15 cellular contexts compared by ENCODE assay signal in the genomic region with DNA sequence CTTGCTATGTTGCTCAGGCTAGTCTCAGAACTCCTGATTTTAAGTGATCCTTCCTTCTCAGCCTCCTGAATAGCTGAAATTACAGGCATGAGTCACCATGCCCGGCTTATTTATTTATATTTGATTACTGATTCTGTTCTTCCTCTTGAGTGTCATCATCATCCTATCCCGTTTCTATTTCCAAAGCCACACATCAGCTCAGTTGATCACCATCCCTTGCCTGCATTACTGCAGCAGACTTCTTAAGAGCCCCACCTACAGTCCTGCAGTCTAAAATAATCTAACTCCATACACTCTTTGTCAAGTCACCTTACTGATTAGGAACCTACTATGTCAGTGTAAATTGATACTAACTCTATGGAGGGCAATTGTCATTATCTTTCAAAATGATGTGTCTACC.
DNase-seq lines count a peak whose midpoint lies in the region; ATAC-seq, FAIRE-seq and TF ChIP-seq lines count a peak whose summit lies in the region.
"Had no signal": no experiment of that assay in that cellular context is flagged by ENCODE, and none has a peak within 500 bp of the region (broad histone marks: within the 10 kb centered on the region; RNA-seq: fewer than 3 reads in every experiment).

No MANE protein-coding gene starts in this region.

- TF ChIP-seq CTCF in tibial artery (IDR thresholded peaks at IDR 0.05), result no peak

- peaks cover 0 to 45% (median 9%) of the 10 kb centered on the region in 4 donors for H3K4me1 ChIP-seq in tibial artery
- H3K4me1 ChIP-seq: HAP-1 had no signal

- no peaks in the 10 kb centered on the region for H3K36me3 Mint-ChIP-seq in activated T-cell treated with anti-CD3 and anti-CD28 coated beads, Interleukin-2, amount 50 U/mL, for 72 hours (ENCODE audit: insufficient read depth in 2 of 2)

- intact Hi-C loops in tibial artery (cut with DNase I; ENCODE audit: low total_unique reads), result no loop called here

- H3K27me3 Mint-ChIP-seq in activated T-cell treated with anti-CD3 and anti-CD28 coated beads, Interleukin-2, amount 50 U/mL, for 72 hours (ENCODE audit: low read depth), result peaks cover 27% of the 10 kb centered on the region

- ATAC-seq in activated T-cell treated with anti-CD3 and anti-CD28 coated beads, Interleukin-2, amount 50 U/mL, for 72 hours (replicated peaks in 1 of 2), result peak; percentile 43 to 57
- ATAC-seq: left lung had no signal

- no peak overlapping the region for H3K4me3 ChIP-seq in tibial artery
- H3K4me3 ChIP-seq: HAP-1, left lung, testis had no signal

- DNase-seq in activated T-cell treated with anti-CD3 and anti-CD28 coated beads, Interleukin-2, amount 50 U/mL, for 72 hours, result no peak
- no peak for DNase-seq in activated T-cell treated with anti-CD3 and anti-CD28 coated beads, Interleukin-2, amount 50 U/mL, for 1 hour
- DNase-seq in RCC 7860 (ENCODE audit: low spot score), result peak; percentile 20
- DNase-seq in epithelial cell of prostate (ENCODE audit: low read depth, low spot score), result no peak
- no peak for DNase-seq in tibial artery
- DNase-seq in iPS-NIHi11 (ENCODE audit: low spot score), result no peak
- DNase-seq in urothelium cell line (ENCODE audit: low spot score), result no peak
- DNase-seq in amniotic stem cell (lab: John Stamatoyannopoulos, UW), result no peak
- DNase-seq: activated CD4-positive, alpha-beta T cell treated with anti-CD3 and anti-CD28 coated beads, Interleukin-2, amount 10 ng/mL, durations not matched to agents 7 days and 5 days; Caco-2; effector CD8-positive, alpha-beta T cell; left lung; MM.1S; testis had no signal

- H3K4me1 Mint-ChIP-seq in activated T-cell treated with anti-CD3 and anti-CD28 coated beads, Interleukin-2, amount 50 U/mL, for 72 hours (ENCODE audit: low read depth), result peaks cover 5% of the 10 kb centered on the region
- H3K4me1 Mint-ChIP-seq: activated CD4-positive, alpha-beta T cell treated with anti-CD3 and anti-CD28 coated beads, Interleukin-2, amount 10 ng/mL, durations not matched to agents 7 days and 5 days had no signal

- no peaks in the 10 kb centered on the region for H3K36me3 ChIP-seq in tibial artery
- H3K36me3 ChIP-seq: HAP-1, left lung had no signal

- no peaks in the 10 kb centered on the region for H3K9me3 ChIP-seq in tibial artery
- H3K9me3 ChIP-seq: Caco-2, HAP-1, left lung, testis had no signal

- no peak overlapping the region for H3K27ac Mint-ChIP-seq in activated T-cell treated with anti-CD3 and anti-CD28 coated beads, Interleukin-2, amount 50 U/mL, for 72 hours
- H3K27ac Mint-ChIP-seq: activated CD4-positive, alpha-beta T cell treated with anti-CD3 and anti-CD28 coated beads, Interleukin-2, amount 10 ng/mL, durations not matched to agents 7 days and 5 days had no signal

- H3K27me3 ChIP-seq in tibial artery, result no peaks in the 10 kb centered on the region
- H3K27me3 ChIP-seq: left lung, testis had no signal

- H3K9me3 Mint-ChIP-seq in activated T-cell treated with anti-CD3 and anti-CD28 coated beads, Interleukin-2, amount 50 U/mL, for 72 hours, result no peaks in the 10 kb centered on the region
- H3K9me3 Mint-ChIP-seq: activated CD4-positive, alpha-beta T cell treated with anti-CD3 and anti-CD28 coated beads, Interleukin-2, amount 10 ng/mL, durations not matched to agents 7 days and 5 days had no signal

- peak overlapping the region; percentile 18 for H3K27ac ChIP-seq in epithelial cell of prostate
- peak overlapping the region; percentile 8 to 68 for H3K27ac ChIP-seq in tibial artery
- H3K27ac ChIP-seq: left lung, testis had no signal

- FAIRE-seq in RCC 7860 (lab: Jason Lieb, UNC) (no peak), urothelium cell line (lab: Jason Lieb, UNC) (no peak)

- H3K4me3 Mint-ChIP-seq in activated T-cell treated with anti-CD3 and anti-CD28 coated beads, Interleukin-2, amount 50 U/mL, for 72 hours, result no peak overlapping the region
- H3K4me3 Mint-ChIP-seq: activated CD4-positive, alpha-beta T cell treated with anti-CD3 and anti-CD28 coated beads, Interleukin-2, amount 10 ng/mL, durations not matched to agents 7 days and 5 days had no signal
